ENCODE assay signal across 9 cellular contexts in the genomic region with DNA sequence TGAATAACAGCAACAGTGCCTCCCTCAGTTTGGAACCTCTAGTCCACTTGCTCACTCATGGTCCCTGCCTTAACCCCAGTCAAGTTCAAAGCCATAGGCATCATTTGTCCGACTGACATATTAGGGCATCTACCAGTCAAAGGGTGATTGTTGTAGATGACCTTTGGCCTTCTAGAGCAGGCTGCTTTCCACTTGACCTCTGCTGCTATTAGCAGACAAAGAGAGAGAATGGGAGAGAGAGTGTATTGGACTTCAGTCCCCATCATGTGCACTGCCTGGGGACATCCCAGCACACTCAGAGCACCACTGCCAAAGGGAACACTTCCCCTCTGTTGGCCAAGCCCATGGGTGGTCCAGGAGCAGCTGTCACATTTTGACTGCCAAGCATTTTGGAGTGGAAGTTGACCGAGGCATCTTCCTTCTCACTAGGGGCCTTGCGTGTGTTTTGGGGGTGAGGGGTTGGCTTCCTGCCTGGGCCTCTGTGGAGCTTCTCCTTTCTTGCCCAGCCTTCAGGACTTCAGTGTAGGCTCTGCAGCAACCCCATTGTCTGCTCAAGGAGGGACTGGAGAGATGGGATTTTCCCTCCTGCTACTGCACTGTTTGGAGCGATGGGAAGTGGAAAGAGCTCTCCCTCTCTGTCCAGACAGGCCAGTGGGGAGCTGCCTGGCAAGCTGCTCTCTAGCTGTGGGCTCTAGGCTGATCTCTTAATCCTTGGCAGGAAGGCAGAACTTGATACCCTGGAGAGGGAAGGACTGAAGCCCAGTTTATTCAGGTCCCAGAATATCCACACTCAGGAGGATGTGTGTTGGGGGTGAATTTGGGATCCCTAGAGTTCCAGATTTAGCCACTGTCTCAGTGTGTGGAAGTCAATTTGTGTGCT. TPM values are rescaled to one million over a fixed set of nuclear protein-coding genes. Genes with fewer than 3 reads are reported as not detected.
A peak's percentile ranks its signal among the peaks of the same experiment; 100 is the strongest.
DNase-seq lines count a peak whose midpoint lies in the region; ATAC-seq and TF ChIP-seq lines count a peak whose summit lies in the region.
"Had no signal": no experiment of that assay in that cellular context is flagged by ENCODE, and none has a peak within 500 bp of the region (broad histone marks: within the 10 kb centered on the region; RNA-seq: fewer than 3 reads in every experiment).

No MANE protein-coding gene starts in this region.

- peaks cover 6 to 47% of the 10 kb centered on the region in 2 donors for H3K4me1 ChIP-seq in adrenal gland (replicated peaks in 1 of 2)
- H3K4me1 ChIP-seq in stomach: peaks cover 18 to 89% (median 52%) of the 10 kb centered on the region in 4 donors

- DNase-seq in KBM-7 (peak; percentile 59), adrenal gland (peak; percentile 38 to 77 (median 49)), left kidney (ENCODE audit: low read depth, low spot score) (peak; percentile 61), stomach (no peak), hepatic stellate cell (ENCODE audit: low spot score) (no peak), NCI-H524 treated with DMSO at 0.1 percent for 48 hours (lab: John Stamatoyannopoulos, UW) (no peak)
- DNase-seq: midbrain, NCI-H2081 had no signal

- 76 to 84% (median 79%) methylated on average over 4 of the region's 4 CpGs for WGBS in adrenal gland, 4 donors
- WGBS in stomach, 5 donors: 60 to 92% (median 74%) methylated on average over 3 to 4 of the region's 4 CpGs

- no peak for TF ChIP-seq EP300 in stomach (IDR thresholded peaks at IDR 0.05)

- TF ChIP-seq POLR2A in adrenal gland (IDR thresholded peaks at IDR 0.05) (no peak), stomach (IDR thresholded peaks at IDR 0.05) (no peak)

- no peak for ATAC-seq in GM21367 (IDR thresholded peaks at IDR 0.05; ENCODE audit: unreplicated experiment)

- in situ Hi-C loops in KBM-7 (cut with MboI; ENCODE audit: low pct_unique_long_range_greater_than_20kb, low sequenced_read_pairs): no loop called here

- no peaks in the 10 kb centered on the region for H3K27me3 ChIP-seq in adrenal gland
- no peaks in the 10 kb centered on the region for H3K27me3 ChIP-seq in stomach

- no peaks in the 10 kb centered on the region for H3K36me3 ChIP-seq in adrenal gland (replicated peaks in 1 of 2)
- peaks cover 9 to 35% (median 20%) of the 10 kb centered on the region in 4 donors for H3K36me3 ChIP-seq in stomach

- H3K9me3 ChIP-seq in adrenal gland (replicated peaks in 1 of 3): no peaks in the 10 kb centered on the region
- H3K9me3 ChIP-seq in stomach: no peaks in the 10 kb centered on the region

- TF ChIP-seq CTCF in adrenal gland (IDR thresholded peaks at IDR 0.05) (no peak), stomach (IDR thresholded peaks at IDR 0.05) (no peak)

- H3K4me3 ChIP-seq in adrenal gland (no peak overlapping the region), stomach (no peak overlapping the region)

- intact Hi-C loops in adrenal gland (cut with DNase I): no loop called here
- intact Hi-C loops in stomach (cut with DNase I; ENCODE audit: low total_unique reads): no loop called here

- H3K27ac ChIP-seq in adrenal gland (peak overlapping the region in 3 of 5 donors; percentile 3 to 78 (median 33)), stomach (peak overlapping the region in 4 of 5 donors; percentile 40 to 62 (median 54))

RNA-seq across cellular contexts. Expression of gene ATP6V1E2, which starts 5.1 kb away (rescaled TPM):
- 1 to 10 TPM; 1.4 to 9.8 (median 6.7) TPM for total RNA-seq in adrenal gland
- 10 to 100 TPM in 1 of 3 donors, 1 to 10 TPM in 2; 3.2 to 10.1 (median 5.3) TPM for polyA plus RNA-seq in adrenal gland
- total RNA-seq in stomach: 10 to 100 TPM in 2 of 5 donors, 1 to 10 TPM in 1, under 1 TPM in 1, not detected in 1; 0.89 to 38.2 (median 10.0) TPM
- polyA plus RNA-seq in stomach: 1 to 10 TPM; 2.0 to 4.9 (median 2.8) TPM

RNA-seq across cellular contexts. Expression of gene RHOQ, which starts 5.2 kb away (rescaled TPM):
- total RNA-seq in adrenal gland: 10 to 100 TPM; 46.0 to 86.4 (median 64.6) TPM
- polyA plus RNA-seq in adrenal gland: 10 to 100 TPM; 30.1 to 62.3 (median 40.9) TPM
- total RNA-seq in stomach: 100 to 1,000 TPM in 1 of 5 donors, 10 to 100 TPM in 3, 1 to 10 TPM in 1; 4.9 to 102 (median 92.0) TPM
- polyA plus RNA-seq in stomach: 10 to 100 TPM; 22.4 to 48.0 (median 37.9) TPM

Comparison
In these comparisons a context has a peak if more than half of its experiments do, and no peak if none do; other contexts are left out.
1. DNase-seq: peak in KBM-7 (single experiment), adrenal gland (7 of 7) and left kidney (single experiment); none in stomach (single experiment), hepatic stellate cell (single experiment) and NCI-H524 treated with DMSO at 0.1 percent for 48 hours (single experiment).